ENCODE assay signal across 8 cellular contexts in the genomic region with DNA sequence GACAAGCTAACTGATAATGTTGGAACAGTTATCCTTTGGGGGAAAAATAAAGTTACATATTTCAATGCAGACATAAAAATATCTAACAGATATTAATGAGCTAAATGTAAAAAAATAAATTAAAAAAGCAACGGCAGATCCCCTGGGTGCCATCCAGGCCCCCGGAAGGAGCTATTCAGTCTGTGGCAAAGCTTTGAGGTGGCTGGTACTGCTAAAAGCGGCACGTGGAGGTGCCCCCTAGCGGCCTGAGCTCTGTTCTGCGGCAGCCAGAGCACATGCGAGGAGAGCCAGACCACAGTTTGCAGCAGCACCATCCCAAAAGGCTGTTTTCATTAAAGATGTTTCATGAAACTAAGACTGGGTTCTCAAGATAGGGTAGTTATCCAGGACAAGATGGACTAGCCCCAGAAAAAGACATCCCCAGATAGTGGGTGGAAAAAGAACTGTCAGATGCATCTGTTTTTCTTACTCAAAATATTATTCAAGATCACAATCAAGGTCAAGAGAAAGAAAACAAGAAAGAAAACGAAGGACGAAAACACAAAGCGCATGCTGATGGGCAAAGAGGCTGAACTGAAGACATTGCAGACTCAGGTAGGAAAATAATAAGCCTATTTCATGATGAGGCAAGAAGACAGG. TPM values are rescaled to one million over a fixed set of nuclear protein-coding genes. Genes with fewer than 3 reads are reported as not detected.
A peak's percentile ranks its signal among the peaks of the same experiment; 100 is the strongest.
DNase-seq lines count a peak whose midpoint lies in the region; ATAC-seq and TF ChIP-seq lines count a peak whose summit lies in the region.

No MANE protein-coding gene starts in this region.

- intact Hi-C loops in natural killer cell (cut with micrococcal nuclease), result loop anchor here (1.0 to 2.0 kb wide), 2 partner anchors 114 to 135 kb away; no protein-coding TSS in a partner anchor

- TF ChIP-seq POLR2A in erythroblast (IDR thresholded peaks at IDR 0.05; ENCODE audit: low read length), result no peak

- ATAC-seq in GM19324 (IDR thresholded peaks at IDR 0.05; ENCODE audit: low FRiP score, unreplicated experiment), result peak; percentile 62
- ATAC-seq in natural killer cell, result peak; percentile 98 to 100 (median 100)
- peak; percentile 99 to 100 for ATAC-seq in stimulated activated naive B cell treated with anti-CD40 and anti-IgM and Interleukin-4, amounts not matched to agents 10 μg/mL and 1 μg/mL and 100 μg/mL, for 72 hours (replicated peaks)

- no peak overlapping the region for H3K27ac Mint-ChIP-seq in natural killer cell
- no peak overlapping the region for H3K27ac Mint-ChIP-seq in stimulated activated naive B cell treated with anti-CD40 and anti-IgM and Interleukin-4, amounts not matched to agents 10 μg/mL and 1 μg/mL and 100 μg/mL, for 72 hours

- peaks cover 4 to 5% of the 10 kb centered on the region in 2 donors for H3K4me1 Mint-ChIP-seq in natural killer cell
- peaks cover 0 to 2% of the 10 kb centered on the region in 2 donors for H3K4me1 Mint-ChIP-seq in stimulated activated naive B cell treated with anti-CD40 and anti-IgM and Interleukin-4, amounts not matched to agents 10 μg/mL and 1 μg/mL and 100 μg/mL, for 72 hours

- no peaks in the 10 kb centered on the region for H3K27me3 Mint-ChIP-seq in natural killer cell (ENCODE audit: low read depth in 2 of 2)
- no peaks in the 10 kb centered on the region for H3K27me3 Mint-ChIP-seq in stimulated activated naive B cell treated with anti-CD40 and anti-IgM and Interleukin-4, amounts not matched to agents 10 μg/mL and 1 μg/mL and 100 μg/mL, for 72 hours

- DNase-seq in C1 segment of cervical spinal cord (lab: John Stamatoyannopoulos, UW) (peak in 12 of 14 donors; percentile 2 to 70 (median 44)), HUDEP-2 (lab: John Stamatoyannopoulos, UW; ENCODE audit: unreplicated experiment in 76 of 76) (peak in 72 of 76 experiments; percentile 3 to 85 (median 65)), OCI-M1 (lab: John Stamatoyannopoulos, UW) (peak; percentile 87), activated T-cell treated with anti-CD3 and anti-CD28 coated beads for 24 hours (ENCODE audit: low read depth) (peak; percentile 76), erythroblast (lab: John Stamatoyannopoulos, UW) (peak; percentile 78 to 84), natural killer cell (peak; percentile 72)
- peak; percentile 62 for DNase-seq in stimulated activated naive B cell treated with anti-CD40 and anti-IgM and Interleukin-4, amounts not matched to agents 10 μg/mL and 1 μg/mL and 100 μg/mL, for 72 hours

- peaks cover 16% of the 10 kb centered on the region for H3K36me3 Mint-ChIP-seq in natural killer cell
- H3K36me3 Mint-ChIP-seq in stimulated activated naive B cell treated with anti-CD40 and anti-IgM and Interleukin-4, amounts not matched to agents 10 μg/mL and 1 μg/mL and 100 μg/mL, for 72 hours, result peaks cover 15 to 36% of the 10 kb centered on the region in 2 donors

- peak; percentile 97 for TF ChIP-seq CTCF in natural killer cell (IDR thresholded peaks at IDR 0.05)

- H3K4me3 Mint-ChIP-seq in natural killer cell, result no peak overlapping the region
- no peak overlapping the region for H3K4me3 Mint-ChIP-seq in stimulated activated naive B cell treated with anti-CD40 and anti-IgM and Interleukin-4, amounts not matched to agents 10 μg/mL and 1 μg/mL and 100 μg/mL, for 72 hours

- H3K9me3 Mint-ChIP-seq in natural killer cell, result no peaks in the 10 kb centered on the region
- H3K9me3 Mint-ChIP-seq in stimulated activated naive B cell treated with anti-CD40 and anti-IgM and Interleukin-4, amounts not matched to agents 10 μg/mL and 1 μg/mL and 100 μg/mL, for 72 hours, result no peaks in the 10 kb centered on the region

RNA-seq across cellular contexts. Expression of gene AP3S2, which starts 18.7 kb away (rescaled TPM):
- total RNA-seq in natural killer cell, result 10 to 100 TPM; 28.4 to 38.2 (median 36.8) TPM

RNA-seq across cellular contexts. Expression of gene ARPIN, which starts 37.7 kb away (rescaled TPM):
- total RNA-seq in natural killer cell, result 1 to 10 TPM in 1 of 3 donors, under 1 TPM in 2; 0.23 to 5.5 (median 0.38) TPM

Comparison
In these comparisons a context has a peak if more than half of its experiments do, and no peak if none do; other contexts are left out.
1. Peak in every context shown above with its lines: DNase-seq and ATAC-seq.